ENCODE assay signal across 28 cellular contexts in genomic region chrX:1202251-1202650, GRCh38. TPM values are rescaled to one million over a fixed set of nuclear protein-coding genes. Genes with fewer than 3 reads are reported as not detected.
DNase-seq lines count a peak whose midpoint lies in the region; ATAC-seq and TF ChIP-seq lines count a peak whose summit lies in the region.
"Had no signal": no experiment of that assay in that cellular context is flagged by ENCODE, and none has a peak within 500 bp of the region (broad histone marks: within the 10 kb centered on the region; RNA-seq: fewer than 3 reads in every experiment).

No MANE protein-coding gene starts in this region.

- H2BK12ac ChIP-seq in mesenchymal stem cell (ENCODE audit: low read length in 2 of 2): no peak overlapping the region

- H2BK15ac ChIP-seq in mesenchymal stem cell (ENCODE audit: low read depth, poor library complexity, severe bottlenecking): no peak overlapping the region

- H4K8ac ChIP-seq in mesenchymal stem cell (ENCODE audit: low read length): no peak overlapping the region

- TF ChIP-seq CTCF in chondrocyte (IDR thresholded peaks at IDR 0.05) (no peak), spleen (IDR thresholded peaks at IDR 0.05 in 8 of 11, conservative IDR thresholded peaks at IDR 0.05 in 3 of 11) (no peak)

- H4K91ac ChIP-seq in mesenchymal stem cell (ENCODE audit: low read length): peak overlapping the region; percentile 68

- no peaks in the 10 kb centered on the region for H3K27me3 ChIP-seq in mesenchymal stem cell (ENCODE audit: control insufficient read depth in 1 of 2, insufficient read depth in 1 of 2, low read length in 2 of 2)
- no peaks in the 10 kb centered on the region for H3K27me3 ChIP-seq in spleen (replicated peaks in 1 of 7)

- POLR2A ChIA-PET in activated CD4-positive, alpha-beta memory T cell treated with anti-CD3 and anti-CD28 coated beads for 36 hours (lab: Charles Lee): no interaction called here
- POLR2A ChIA-PET in activated CD4-positive, alpha-beta memory T cell treated with anti-CD3 and anti-CD28 coated beads, Interleukin-2, amount 10 ng/mL, durations not matched to agents 7 days and 5 days (lab: Charles Lee): no interaction called here

- no peak overlapping the region for H2BK5ac ChIP-seq in mesenchymal stem cell (ENCODE audit: low read depth, low read length, poor library complexity, severe bottlenecking)

- CTCF ChIA-PET in activated CD4-positive, alpha-beta memory T cell treated with anti-CD3 and anti-CD28 coated beads for 36 hours (lab: Charles Lee): no interaction called here
- CTCF ChIA-PET in activated CD4-positive, alpha-beta memory T cell treated with anti-CD3 and anti-CD28 coated beads, Interleukin-2, amount 10 ng/mL, durations not matched to agents 7 days and 5 days (lab: Charles Lee): no interaction called here

- H3K9me3 ChIP-seq in mesenchymal stem cell (ENCODE audit: control insufficient read depth, low read length): no peaks in the 10 kb centered on the region
- no peaks in the 10 kb centered on the region for H3K9me3 ChIP-seq in spleen
- no peaks in the 10 kb centered on the region for H3K9me3 ChIP-seq in T-helper 17 cell (ENCODE audit: control insufficient read depth, low read length, poor library complexity, severe bottlenecking)

- no peaks in the 10 kb centered on the region for H3K36me3 Mint-ChIP-seq in activated CD4-positive, alpha-beta memory T cell treated with anti-CD3 and anti-CD28 coated beads for 36 hours
- H3K36me3 Mint-ChIP-seq in activated CD4-positive, alpha-beta memory T cell treated with anti-CD3 and anti-CD28 coated beads, Interleukin-2, amount 10 ng/mL, durations not matched to agents 7 days and 5 days (ENCODE audit: low read depth): no peaks in the 10 kb centered on the region
- H3K36me3 Mint-ChIP-seq in chondrocyte (ENCODE audit: low read depth) (no peaks in the 10 kb centered on the region), T-helper 17 cell (ENCODE audit: low read depth) (peaks cover 2% of the 10 kb centered on the region)
- no peaks in the 10 kb centered on the region for H3K36me3 Mint-ChIP-seq in activated T-cell treated with anti-CD3 and anti-CD28 coated beads, Interleukin-2, amount 50 U/mL, for 72 hours (ENCODE audit: insufficient read depth in 2 of 2)
- H3K36me3 Mint-ChIP-seq: CD8-positive, alpha-beta memory T cell had no signal

- H3K4me3 ChIP-seq in mesenchymal stem cell (ENCODE audit: insufficient read depth in 1 of 2, low read depth in 1 of 2, low read length in 2 of 2) (no peak overlapping the region), spleen (no peak overlapping the region)
- H3K4me3 ChIP-seq: GM23248 had no signal

- H3K4ac ChIP-seq in mesenchymal stem cell (ENCODE audit: low read depth in 1 of 2, low read length in 2 of 2): no peak overlapping the region

- H3K4me1 ChIP-seq in mesenchymal stem cell (ENCODE audit: control insufficient read depth, insufficient read depth, low read depth, low read length) (no peaks in the 10 kb centered on the region), spleen (peaks cover 0 to 21% (median 19%) of the 10 kb centered on the region in 6 donors)

- H3K9ac ChIP-seq in mesenchymal stem cell (ENCODE audit: low read length): no peak overlapping the region
- H3K9ac ChIP-seq: GM23248 had no signal

- H2AK5ac ChIP-seq in mesenchymal stem cell (ENCODE audit: low read length, severe bottlenecking): no peak overlapping the region

- no peak overlapping the region for H3K4me2 ChIP-seq in mesenchymal stem cell (ENCODE audit: low read length, poor library complexity, severe bottlenecking)

- H3K27me3 Mint-ChIP-seq in activated CD4-positive, alpha-beta memory T cell treated with anti-CD3 and anti-CD28 coated beads for 36 hours: no peaks in the 10 kb centered on the region
- no peaks in the 10 kb centered on the region for H3K27me3 Mint-ChIP-seq in activated CD4-positive, alpha-beta memory T cell treated with anti-CD3 and anti-CD28 coated beads, Interleukin-2, amount 10 ng/mL, durations not matched to agents 7 days and 5 days
- no peaks in the 10 kb centered on the region for H3K27me3 Mint-ChIP-seq in chondrocyte (ENCODE audit: low read depth)
- no peaks in the 10 kb centered on the region for H3K27me3 Mint-ChIP-seq in activated T-cell treated with anti-CD3 and anti-CD28 coated beads, Interleukin-2, amount 50 U/mL, for 72 hours (ENCODE audit: low read depth)
- no peaks in the 10 kb centered on the region for H3K27me3 Mint-ChIP-seq in T-helper 17 cell
- H3K27me3 Mint-ChIP-seq: CD8-positive, alpha-beta memory T cell had no signal

- TF ChIP-seq POLR2A in spleen (IDR thresholded peaks at IDR 0.05): no peak

- ATAC-seq in activated T-cell treated with anti-CD3 and anti-CD28 coated beads, Interleukin-2, amount 50 U/mL, for 72 hours (replicated peaks in 1 of 2): no peak
- no peak for ATAC-seq in T-helper 17 cell

- no peak overlapping the region for H3K27ac ChIP-seq in mesenchymal stem cell (ENCODE audit: low read length, poor library complexity, severe bottlenecking)
- H3K27ac ChIP-seq in spleen: no peak overlapping the region
- H3K27ac ChIP-seq: C4-2B, GM23248 had no signal

- H3K9me3 Mint-ChIP-seq in activated CD4-positive, alpha-beta memory T cell treated with anti-CD3 and anti-CD28 coated beads for 36 hours: no peaks in the 10 kb centered on the region
- no peaks in the 10 kb centered on the region for H3K9me3 Mint-ChIP-seq in activated CD4-positive, alpha-beta memory T cell treated with anti-CD3 and anti-CD28 coated beads, Interleukin-2, amount 10 ng/mL, durations not matched to agents 7 days and 5 days
- H3K9me3 Mint-ChIP-seq in chondrocyte (ENCODE audit: low read depth): no peaks in the 10 kb centered on the region
- no peaks in the 10 kb centered on the region for H3K9me3 Mint-ChIP-seq in activated T-cell treated with anti-CD3 and anti-CD28 coated beads, Interleukin-2, amount 50 U/mL, for 72 hours
- H3K9me3 Mint-ChIP-seq: CD8-positive, alpha-beta memory T cell had no signal

- H3K14ac ChIP-seq in mesenchymal stem cell (ENCODE audit: low read length in 2 of 2): no peak overlapping the region

- H3K27ac Mint-ChIP-seq in activated CD4-positive, alpha-beta memory T cell treated with anti-CD3 and anti-CD28 coated beads for 36 hours: no peak overlapping the region
- H3K27ac Mint-ChIP-seq in activated CD4-positive, alpha-beta memory T cell treated with anti-CD3 and anti-CD28 coated beads, Interleukin-2, amount 10 ng/mL, durations not matched to agents 7 days and 5 days: no peak overlapping the region
- H3K27ac Mint-ChIP-seq in chondrocyte (ENCODE audit: unreplicated experiment) (no peak overlapping the region), T-helper 17 cell (no peak overlapping the region)
- no peak overlapping the region for H3K27ac Mint-ChIP-seq in activated T-cell treated with anti-CD3 and anti-CD28 coated beads, Interleukin-2, amount 50 U/mL, for 72 hours
- H3K27ac Mint-ChIP-seq: CD8-positive, alpha-beta memory T cell had no signal

- H2AFZ ChIP-seq in mesenchymal stem cell (ENCODE audit: low read depth, low read length): no peak overlapping the region
- H2AFZ ChIP-seq: GM23248 had no signal

- H3K4me3 Mint-ChIP-seq in activated CD4-positive, alpha-beta memory T cell treated with anti-CD3 and anti-CD28 coated beads for 36 hours: no peak overlapping the region
- H3K4me3 Mint-ChIP-seq in activated CD4-positive, alpha-beta memory T cell treated with anti-CD3 and anti-CD28 coated beads, Interleukin-2, amount 10 ng/mL, durations not matched to agents 7 days and 5 days: no peak overlapping the region
- no peak overlapping the region for H3K4me3 Mint-ChIP-seq in chondrocyte (ENCODE audit: unreplicated experiment)
- H3K4me3 Mint-ChIP-seq in activated T-cell treated with anti-CD3 and anti-CD28 coated beads, Interleukin-2, amount 50 U/mL, for 72 hours: no peak overlapping the region
- no peak overlapping the region for H3K4me3 Mint-ChIP-seq in T-helper 17 cell

- H3K79me1 ChIP-seq in mesenchymal stem cell (replicated peaks; ENCODE audit: low read length, poor library complexity, severe bottlenecking): no peaks in the 10 kb centered on the region

- intact Hi-C loops in activated CD4-positive, alpha-beta memory T cell treated with anti-CD3 and anti-CD28 coated beads for 36 hours (cut with micrococcal nuclease): no loop called here
- intact Hi-C loops in spleen (cut with DNase I; ENCODE audit: low total_unique reads): no loop called here

- no peak overlapping the region for H2BK120ac ChIP-seq in mesenchymal stem cell (ENCODE audit: low read depth, low read length)

- H3K4me1 Mint-ChIP-seq in activated CD4-positive, alpha-beta memory T cell treated with anti-CD3 and anti-CD28 coated beads for 36 hours (ENCODE audit: low read depth): peaks cover 10% of the 10 kb centered on the region
- peaks cover 15% of the 10 kb centered on the region for H3K4me1 Mint-ChIP-seq in activated CD4-positive, alpha-beta memory T cell treated with anti-CD3 and anti-CD28 coated beads, Interleukin-2, amount 10 ng/mL, durations not matched to agents 7 days and 5 days
- H3K4me1 Mint-ChIP-seq in chondrocyte (ENCODE audit: low read depth): peaks cover 7% of the 10 kb centered on the region
- H3K4me1 Mint-ChIP-seq in activated T-cell treated with anti-CD3 and anti-CD28 coated beads, Interleukin-2, amount 50 U/mL, for 72 hours (ENCODE audit: low read depth): peaks cover 11% of the 10 kb centered on the region
- H3K4me1 Mint-ChIP-seq in T-helper 17 cell: no peaks in the 10 kb centered on the region

- no peak overlapping the region for H3K23ac ChIP-seq in mesenchymal stem cell (ENCODE audit: low read length in 2 of 2)

- peak; percentile 4 for DNase-seq in activated CD4-positive, alpha-beta memory T cell treated with anti-CD3 and anti-CD28 coated beads for 36 hours
- no peak for DNase-seq in activated CD4-positive, alpha-beta memory T cell treated with anti-CD3 and anti-CD28 coated beads, Interleukin-2, amount 10 ng/mL, durations not matched to agents 7 days and 5 days
- peak; percentile 63 for DNase-seq in chondrocyte (ENCODE audit: low spot score)
- no peak for DNase-seq in mesenchymal stem cell
- peak; percentile 59 for DNase-seq in spleen
- DNase-seq in activated T-cell treated with anti-CD3 and anti-CD28 coated beads, Interleukin-2, amount 50 U/mL, for 72 hours: no peak
- no peak for DNase-seq in T-helper 17 cell
- DNase-seq in A172 (ENCODE audit: low spot score): no peak
- DNase-seq: 8988T; AML-193; Calu3; CD8-positive, alpha-beta memory T cell; DMS153; GM23248; HCEC 1CT; KBM-7; MM.1S; NCI-H1048; NCI-H1417 treated with DMSO at 0.1 percent for 48 hours; NCI-H187; NCI-H446; NCI-H526; OCI-M1; SHP77 had no signal

- H3K18ac ChIP-seq in mesenchymal stem cell (ENCODE audit: low read depth in 1 of 2, low read length in 2 of 2): no peak overlapping the region

- H3K36me3 ChIP-seq in mesenchymal stem cell (ENCODE audit: control insufficient read depth in 1 of 2, insufficient read depth in 2 of 2, low read depth in 1 of 2, low read length in 2 of 2) (no peaks in the 10 kb centered on the region), spleen (no peaks in the 10 kb centered on the region)

- 82% methylated on average over 19 of the region's 21 CpGs for WGBS in mesenchymal stem cell
- 89 to 90% (median 90%) methylated on average over 21 of the region's 21 CpGs for WGBS in spleen, 5 donors

RNA-seq across cellular contexts. Expression of gene CRLF2, which starts 10.2 kb away (rescaled TPM):
- total RNA-seq in activated CD4-positive, alpha-beta memory T cell treated with anti-CD3 and anti-CD28 coated beads for 36 hours: 1 to 10 TPM in 1 of 2 experiments, under 1 TPM in 1; 0.44 to 1.3 TPM
- total RNA-seq in activated CD4-positive, alpha-beta memory T cell treated with anti-CD3 and anti-CD28 coated beads, Interleukin-2, amount 10 ng/mL, durations not matched to agents 7 days and 5 days: 1 to 10 TPM; 5.9 to 6.8 TPM
- total RNA-seq in chondrocyte (not detected in 3 replicates), spleen (under 1 TPM in 4 of 7 donors, not detected in 3; 0.26 to 0.98 (median 0.37) TPM), T-helper 17 cell (under 1 TPM; 0.26 to 0.40 TPM)
- polyA plus RNA-seq in mesenchymal stem cell (2013, experiment 1 of 2): 0.22 TPM
- polyA plus RNA-seq in mesenchymal stem cell (2013, experiment 2 of 2): 0.19 TPM
- 1 to 10 TPM in 1 of 3 donors, under 1 TPM in 1, not detected in 1; 0.55 to 1.8 TPM for polyA plus RNA-seq in spleen
- total RNA-seq in activated T-cell treated with anti-CD3 and anti-CD28 coated beads, Interleukin-2, amount 50 U/mL, for 72 hours: 1 to 10 TPM in 1 of 2 donors, under 1 TPM in 1; 0.22 to 1.4 TPM
- total RNA-seq in A172 (2014; rRNA removed; shearing (Covaris generic)): not detected in 2 replicates
- total RNA-seq: G401, GM23248, RPMI7951 had no signal
- polyA plus RNA-seq: AG04450; CD8-positive, alpha-beta memory T cell; GM23248 had no signal

Comparison
In these comparisons a context has a peak if more than half of its experiments do, and no peak if none do; other contexts are left out.
1. DNase-seq: peak in activated CD4-positive, alpha-beta memory T cell treated with anti-CD3 and anti-CD28 coated beads for 36 hours (single experiment), chondrocyte (single experiment) and spleen (single experiment); none in activated CD4-positive, alpha-beta memory T cell treated with anti-CD3 and anti-CD28 coated beads, Interleukin-2, amount 10 ng/mL, durations not matched to agents 7 days and 5 days (single experiment), mesenchymal stem cell (single experiment), activated T-cell treated with anti-CD3 and anti-CD28 coated beads, Interleukin-2, amount 50 U/mL, for 72 hours (0 of 2), T-helper 17 cell (0 of 3) and A172 (single experiment).